In the genomic region with DNA sequence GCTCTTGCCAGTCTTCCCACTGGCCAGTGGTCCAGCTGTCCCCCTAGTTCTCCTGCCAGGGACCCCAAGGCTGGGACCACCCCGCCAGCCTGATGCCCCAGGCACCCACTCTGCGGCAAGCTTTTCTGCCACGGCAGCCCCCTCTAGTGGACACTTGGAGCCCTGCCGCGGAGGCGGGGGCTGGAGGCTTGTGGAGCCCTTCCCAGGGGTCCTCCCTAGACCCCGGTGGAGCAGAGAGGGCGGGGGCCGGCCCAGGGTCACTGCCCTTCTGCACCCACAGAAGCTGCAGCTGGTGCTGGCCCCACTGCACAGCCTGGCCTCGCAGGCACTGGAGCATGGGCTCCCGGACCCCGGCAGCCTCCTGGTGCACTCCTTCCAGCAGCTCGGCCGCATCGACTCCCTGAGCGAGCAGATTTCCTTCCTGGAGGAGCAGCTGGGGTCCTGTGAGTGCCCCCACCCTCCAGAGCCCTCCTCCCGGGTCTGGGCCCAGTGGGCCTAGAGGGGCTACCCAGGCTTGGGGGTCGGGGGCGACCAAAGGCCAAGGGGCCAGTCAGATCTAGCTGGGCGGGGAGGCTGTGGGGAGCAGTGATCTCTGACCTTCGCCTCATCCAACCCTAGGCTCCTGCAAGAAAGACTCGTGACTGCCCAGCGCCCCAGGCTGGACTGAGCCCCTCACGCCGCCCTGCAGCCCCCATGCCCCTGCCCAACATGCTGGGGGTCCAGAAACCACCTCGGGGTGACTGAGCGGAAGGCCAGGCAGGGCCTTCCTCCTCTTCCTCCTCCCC, we compare ENCODE assay signal across 8 cellular contexts.
DNase-seq lines count a peak whose midpoint lies in the region; ATAC-seq and TF ChIP-seq lines count a peak whose summit lies in the region.

No MANE protein-coding gene starts in this region.

- peak; percentile 81 for TF ChIP-seq CTCF in choroid plexus epithelial cell (conservative IDR thresholded peaks at IDR 0.05; ENCODE audit: low read depth, low read length)
- TF ChIP-seq CTCF in nephron progenitor cell (IDR thresholded peaks at IDR 0.05): peak; percentile 89

- DNase-seq in activated gamma-delta T cell treated with Interleukin-2 at 50 U/mL for 16 hours: peak; percentile 30
- no peak for DNase-seq in activated gamma-delta T cell (lab: John Stamatoyannopoulos, UW)
- peak; percentile 37 for DNase-seq in T-helper 9 cell
- peak; percentile 24 for DNase-seq in choroid plexus epithelial cell (ENCODE audit: low read depth)
- DNase-seq in nephron progenitor cell: peak; percentile 83
- DNase-seq in NCI-H446 treated with DMSO at 0.1 percent for 48 hours (lab: John Stamatoyannopoulos, UW): no peak
- no peak for DNase-seq in NCI-H510A treated with DMSO at 0.1 percent for 48 hours (lab: John Stamatoyannopoulos, UW)

- H3K36me3 Mint-ChIP-seq in nephron progenitor cell (ENCODE audit: low read depth): no peaks in the 10 kb centered on the region

- H3K4me1 Mint-ChIP-seq in nephron progenitor cell: peaks cover 25% of the 10 kb centered on the region

- no peak for ATAC-seq in GM19351 (IDR thresholded peaks at IDR 0.05; ENCODE audit: unreplicated experiment)

- H3K9me3 Mint-ChIP-seq in nephron progenitor cell: no peaks in the 10 kb centered on the region

- H3K27ac Mint-ChIP-seq in nephron progenitor cell: no peak overlapping the region

- no peaks in the 10 kb centered on the region for H3K27me3 Mint-ChIP-seq in nephron progenitor cell (ENCODE audit: low read depth, poor library complexity)

- no peak overlapping the region for H3K4me3 ChIP-seq in choroid plexus epithelial cell (ENCODE audit: low read depth, low read length)

- no peak overlapping the region for H3K4me3 Mint-ChIP-seq in nephron progenitor cell

Comparison
In these comparisons a context has a peak if more than half of its experiments do, and no peak if none do; other contexts are left out.
1. DNase-seq: peak in activated gamma-delta T cell treated with Interleukin-2 at 50 U/mL for 16 hours (single experiment), T-helper 9 cell (single experiment), choroid plexus epithelial cell (single experiment) and nephron progenitor cell (single experiment); none in activated gamma-delta T cell (single experiment), NCI-H446 treated with DMSO at 0.1 percent for 48 hours (single experiment) and NCI-H510A treated with DMSO at 0.1 percent for 48 hours (single experiment).